ENCODE assay signal across 8 cellular contexts in the genomic region with DNA sequence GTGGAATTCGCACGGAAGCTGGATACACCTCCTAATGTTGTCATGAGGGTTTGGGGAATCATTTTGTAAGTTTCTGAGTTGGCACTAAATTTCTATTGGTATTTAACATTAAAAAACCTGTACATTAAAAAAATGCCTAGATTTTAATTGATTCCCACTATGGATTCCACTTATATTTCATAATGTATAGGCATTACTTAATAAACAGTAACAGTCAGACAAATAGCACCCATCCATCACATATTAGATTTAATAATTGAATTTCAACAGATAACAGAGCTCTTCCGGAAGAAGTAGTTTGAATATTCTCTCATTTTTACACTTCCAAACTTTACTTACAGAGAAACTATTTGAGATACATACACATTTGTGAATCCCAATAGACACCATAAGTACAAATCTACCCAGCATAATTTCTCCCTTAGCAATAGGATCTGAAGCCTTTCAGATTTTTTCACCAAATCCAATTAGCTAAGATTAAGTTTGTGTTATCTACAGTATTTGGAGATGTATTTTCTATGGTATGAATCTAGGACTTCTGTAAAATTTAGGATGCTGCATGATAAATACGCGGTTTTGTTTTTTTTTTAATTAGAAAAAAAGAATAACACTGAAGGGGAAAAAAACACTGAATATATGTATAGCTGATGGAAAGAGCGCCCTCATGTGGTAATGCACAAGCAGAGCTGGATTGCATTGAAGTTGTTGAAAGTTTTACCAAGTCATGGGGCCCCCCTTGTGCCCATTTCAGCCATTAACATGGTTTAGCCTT. TPM values are rescaled to one million over a fixed set of nuclear protein-coding genes. Genes with fewer than 3 reads are reported as not detected.
DNase-seq lines count a peak whose midpoint lies in the region; ATAC-seq and TF ChIP-seq lines count a peak whose summit lies in the region.

No MANE protein-coding gene starts in this region.

- no peak overlapping the region for H3K4me2 ChIP-seq in Karpas-422 (ENCODE audit: low read depth, low read length, poor library complexity, severe bottlenecking)

- no peak overlapping the region for H3K4me3 ChIP-seq in Karpas-422 (ENCODE audit: low read length)

- peak; percentile 27 for DNase-seq in activated naive CD4-positive, alpha-beta T cell treated with anti-CD3 and anti-CD28 coated beads, Interleukin-2, amount 10 ng/mL, durations not matched to agents 7 days and 5 days
- DNase-seq in activated naive CD4-positive, alpha-beta T cell (lab: John Stamatoyannopoulos, UW), result no peak
- DNase-seq in Karpas-422 (peak; percentile 81), iPS-NIHi7 (ENCODE audit: extremely low spot score) (peak; percentile 45), NCI-H226 (no peak), left ventricle myocardium superior (no peak)

- CTCF ChIA-PET in activated naive CD4-positive, alpha-beta T cell treated with anti-CD3 and anti-CD28 coated beads, Interleukin-2, amount 10 ng/mL, durations not matched to agents 7 days and 5 days (lab: Charles Lee), result interaction anchor here (0.6 to 1.7 kb wide), 11 partner anchors 10 to 1854 kb away, joined by 3 to 10 read pairs (median 3); no protein-coding TSS in a partner anchor

- H3K27ac Mint-ChIP-seq in activated naive CD4-positive, alpha-beta T cell treated with anti-CD3 and anti-CD28 coated beads, Interleukin-2, amount 10 ng/mL, durations not matched to agents 7 days and 5 days, result no peak overlapping the region

- H3K36me3 Mint-ChIP-seq in activated naive CD4-positive, alpha-beta T cell treated with anti-CD3 and anti-CD28 coated beads, Interleukin-2, amount 10 ng/mL, durations not matched to agents 7 days and 5 days, result no peaks in the 10 kb centered on the region

- intact Hi-C loops in left ventricle myocardium superior (cut with micrococcal nuclease), result no loop called here

- H3K27ac ChIP-seq in Karpas-422 (ENCODE audit: low read length) (no peak overlapping the region), VCaP (no peak overlapping the region)

- H3K9ac ChIP-seq in Karpas-422 (ENCODE audit: low read length), result no peak overlapping the region

- ATAC-seq in GM21825 (IDR thresholded peaks at IDR 0.05; ENCODE audit: unreplicated experiment), result peak; percentile 78
- ATAC-seq in left ventricle myocardium superior, result no peak

- no peaks in the 10 kb centered on the region for H3K9me2 ChIP-seq in Karpas-422 (replicated peaks; ENCODE audit: insufficient read depth, low read length)

- H3K9me3 Mint-ChIP-seq in activated naive CD4-positive, alpha-beta T cell treated with anti-CD3 and anti-CD28 coated beads, Interleukin-2, amount 10 ng/mL, durations not matched to agents 7 days and 5 days, result no peaks in the 10 kb centered on the region

- no peaks in the 10 kb centered on the region for H3K4me1 Mint-ChIP-seq in activated naive CD4-positive, alpha-beta T cell treated with anti-CD3 and anti-CD28 coated beads, Interleukin-2, amount 10 ng/mL, durations not matched to agents 7 days and 5 days

- no peak overlapping the region for H2AFZ ChIP-seq in Karpas-422 (ENCODE audit: low read length)

- no peaks in the 10 kb centered on the region for H3K4me1 ChIP-seq in Karpas-422 (ENCODE audit: low read length)

- H3K4me3 Mint-ChIP-seq in activated naive CD4-positive, alpha-beta T cell treated with anti-CD3 and anti-CD28 coated beads, Interleukin-2, amount 10 ng/mL, durations not matched to agents 7 days and 5 days, result no peak overlapping the region

- H3K79me2 ChIP-seq in Karpas-422 (ENCODE audit: low read length), result no peaks in the 10 kb centered on the region

- no peaks in the 10 kb centered on the region for H4K20me1 ChIP-seq in Karpas-422 (ENCODE audit: insufficient read depth, low read depth, low read length)

- H3K27me3 ChIP-seq in Karpas-422 (ENCODE audit: low read length), result no peaks in the 10 kb centered on the region

- H3K9me3 ChIP-seq in Karpas-422 (ENCODE audit: low read length), result no peaks in the 10 kb centered on the region

- peak; percentile 97 for TF ChIP-seq CTCF in VCaP (conservative IDR thresholded peaks at IDR 0.05)

- no peaks in the 10 kb centered on the region for H3K36me3 ChIP-seq in Karpas-422 (ENCODE audit: insufficient read depth, low read length)

- no peaks in the 10 kb centered on the region for H3K27me3 Mint-ChIP-seq in activated naive CD4-positive, alpha-beta T cell treated with anti-CD3 and anti-CD28 coated beads, Interleukin-2, amount 10 ng/mL, durations not matched to agents 7 days and 5 days

RNA-seq across cellular contexts. Expression of gene ODAM, which starts 12.2 kb away (rescaled TPM):
- total RNA-seq in Karpas-422 (2014; rRNA removed; shearing (Covaris generic); ENCODE audit: low replicate concordance), result not detected in 2 replicates
- total RNA-seq in left ventricle myocardium superior, result not detected

RNA-seq across cellular contexts. Expression of gene PRR27, which starts 29.3 kb away (rescaled TPM):
- total RNA-seq in Karpas-422 (2014; rRNA removed; shearing (Covaris generic); ENCODE audit: low replicate concordance), result not detected in 2 replicates
- not detected for total RNA-seq in left ventricle myocardium superior

RNA-seq across cellular contexts. Expression of gene FDCSP, which starts 42.6 kb away (rescaled TPM):
- total RNA-seq in Karpas-422 (2014; rRNA removed; shearing (Covaris generic); ENCODE audit: low replicate concordance), result not detected in 2 replicates
- total RNA-seq in left ventricle myocardium superior, result not detected

RNA-seq across cellular contexts. Expression of gene CSN3, which starts 59.0 kb away (rescaled TPM):
- total RNA-seq in Karpas-422 (2014; rRNA removed; shearing (Covaris generic); ENCODE audit: low replicate concordance), result not detected in 2 replicates
- total RNA-seq in left ventricle myocardium superior, result not detected

Comparison
In these comparisons a context has a peak if more than half of its experiments do, and no peak if none do; other contexts are left out.
1. DNase-seq: peak in activated naive CD4-positive, alpha-beta T cell treated with anti-CD3 and anti-CD28 coated beads, Interleukin-2, amount 10 ng/mL, durations not matched to agents 7 days and 5 days (single experiment), Karpas-422 (single experiment) and iPS-NIHi7 (single experiment); none in activated naive CD4-positive, alpha-beta T cell (0 of 4), NCI-H226 (single experiment) and left ventricle myocardium superior (single experiment).